9 cellular contexts compared by ENCODE assay signal in the genomic region with DNA sequence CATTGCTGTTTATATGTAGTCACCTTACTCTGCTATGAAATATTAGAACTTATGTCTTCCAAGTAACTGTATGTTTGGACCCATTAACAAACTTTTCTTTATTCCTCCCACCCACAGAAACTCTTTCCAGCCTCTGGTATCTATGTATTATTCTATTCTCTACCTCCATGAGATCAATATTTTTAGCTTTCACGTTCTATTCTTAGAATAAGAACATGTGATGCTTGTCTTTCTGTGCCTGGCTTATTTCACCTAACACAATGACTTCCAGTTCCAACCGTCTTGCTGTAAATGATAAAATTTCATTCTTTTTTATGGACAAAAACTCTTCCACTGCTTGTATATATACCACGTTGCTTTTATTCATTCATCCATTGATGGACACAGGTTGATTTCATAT. TPM values are rescaled to one million over a fixed set of nuclear protein-coding genes. Genes with fewer than 3 reads are reported as not detected.
"Had no signal": no experiment of that assay in that cellular context is flagged by ENCODE, and none has a peak within 500 bp of the region (broad histone marks: within the 10 kb centered on the region; RNA-seq: fewer than 3 reads in every experiment).

No MANE protein-coding gene starts in this region.

RNA-seq across cellular contexts. Expression of gene AMY1A, which starts 14.4 kb away (rescaled TPM):
- total RNA-seq: OCI-LY7, PC-3, PC-9, Peyer's patch, Right ventricle myocardium inferior, RPMI7951, SJCRH30, SJSA1, SK-MEL-5 had no signal

RNA-seq across cellular contexts. Expression of gene AMY2A, which starts 24.0 kb away (rescaled TPM):
- total RNA-seq: OCI-LY7, PC-3, PC-9, Right ventricle myocardium inferior, RPMI7951, SJCRH30, SJSA1, SK-MEL-5 had no signal

RNA-seq across cellular contexts. Expression of gene AMY1B, which starts 54.8 kb away (rescaled TPM):
- total RNA-seq: OCI-LY7, PC-3, PC-9, Peyer's patch, Right ventricle myocardium inferior, RPMI7951, SJCRH30, SJSA1, SK-MEL-5 had no signal
